ENCODE assay signal across 1 cellular context in genomic region chr12:102423447-102423846, GRCh38.
TF ChIP-seq lines count a peak whose summit lies in the region.

No MANE protein-coding gene starts in this region.

TF ChIP-seq in HepG2, 621 proteins besides CTCF, POLR2A, EP300 and RAD21 (continued from another document):
- TF ChIP-seq ZBTB4 (CRISPR knock-in tag; IDR thresholded peaks at IDR 0.05; ENCODE audit: borderline replicate concordance) (no peak), RBAK (CRISPR knock-in tag; IDR thresholded peaks at IDR 0.05) (no peak), HNF4G (IDR thresholded peaks at IDR 0.05; ENCODE audit: borderline replicate concordance, low read depth, low read length) (no peak), HNF4G (CRISPR knock-in tag; IDR thresholded peaks at IDR 0.05; ENCODE audit: borderline replicate concordance, low read depth) (no peak), STAT6 (CRISPR knock-in tag; IDR thresholded peaks at IDR 0.05; ENCODE audit: borderline replicate concordance) (no peak)
